Comparison of ENCODE assay signal across 8 cellular contexts in genomic region chr3:183298708-183299153, GRCh38. TPM values are rescaled to one million over a fixed set of nuclear protein-coding genes. Genes with fewer than 3 reads are reported as not detected.
DNase-seq lines count a peak whose midpoint lies in the region; FAIRE-seq and TF ChIP-seq lines count a peak whose summit lies in the region.

No MANE protein-coding gene starts in this region.

- H3K36me3 ChIP-seq in BLaER1 treated with 17β-estradiol and CSF1 and Interleukin-3, amounts not matched to agents 10 nM and 100 nM, result peaks cover 0 to 11% (median 0%) of the 10 kb centered on the region in 11 experiments; a peak in 5 of 22 replicates
- H3K36me3 ChIP-seq in astrocyte (ENCODE audit: insufficient read depth, low read length) (no peaks in the 10 kb centered on the region), uterus (no peaks in the 10 kb centered on the region)

- H3K9me3 Mint-ChIP-seq in astrocyte (ENCODE audit: unreplicated experiment), result no peaks in the 10 kb centered on the region

- no peaks in the 10 kb centered on the region for H4K20me1 ChIP-seq in BLaER1 treated with 17β-estradiol and CSF1 and Interleukin-3, amounts not matched to agents 10 nM and 100 nM
- H4K20me1 ChIP-seq in astrocyte (ENCODE audit: insufficient read depth, low read length), result no peaks in the 10 kb centered on the region

- peak overlapping the region in 8 of 11 experiments; percentile 32 to 66 (median 39); a peak in 12 of 22 replicates for H3K27ac ChIP-seq in BLaER1 treated with 17β-estradiol and CSF1 and Interleukin-3, amounts not matched to agents 10 nM and 100 nM
- peak overlapping the region; percentile 69 for H3K27ac ChIP-seq in astrocyte (ENCODE audit: low read depth, low read length)
- H3K27ac ChIP-seq in uterus, result no peak overlapping the region

- H3K9ac ChIP-seq in BLaER1 treated with 17β-estradiol and CSF1 and Interleukin-3, amounts not matched to agents 10 nM and 100 nM, result peak overlapping the region in 3 of 11 experiments; percentile 5 to 11 (median 9); a peak in 1 of 22 replicates
- peak overlapping the region; percentile 66 for H3K9ac ChIP-seq in astrocyte (ENCODE audit: low read length)

- H3K4me2 ChIP-seq in BLaER1 treated with 17β-estradiol and CSF1 and Interleukin-3, amounts not matched to agents 10 nM and 100 nM, result peak overlapping the region in 9 of 11 experiments; percentile 4 to 77 (median 59); a peak in 15 of 22 replicates
- peak overlapping the region; percentile 85 for H3K4me2 ChIP-seq in astrocyte (ENCODE audit: low read length)

- DNase-seq in NCI-H1694 (lab: John Stamatoyannopoulos, UW), result peak; percentile 88
- DNase-seq in astrocyte (ENCODE audit: low read depth), result peak; percentile 92
- peak; percentile 38 for DNase-seq in inferior parietal cortex (ENCODE audit: extremely low spot score)
- DNase-seq in uterus, result peak; percentile 31 to 56
- no peak for DNase-seq in activated gamma-delta T cell (lab: John Stamatoyannopoulos, UW)
- no peak for DNase-seq in DMS153 treated with DMSO at 0.1 percent for 48 hours (lab: John Stamatoyannopoulos, UW; ENCODE audit: unreplicated experiment)
- DNase-seq in activated naive CD4-positive, alpha-beta T cell (lab: John Stamatoyannopoulos, UW), result no peak

- intact Hi-C loops in uterus (cut with DNase I; ENCODE audit: low total_unique reads), result no loop called here

- H3K4me3 Mint-ChIP-seq in astrocyte (ENCODE audit: unreplicated experiment), result no peak overlapping the region

- H3K27me3 Mint-ChIP-seq in astrocyte (ENCODE audit: low read depth, unreplicated experiment), result no peaks in the 10 kb centered on the region

- H3K4me1 ChIP-seq in BLaER1 treated with 17β-estradiol and CSF1 and Interleukin-3, amounts not matched to agents 10 nM and 100 nM, result peaks cover 10 to 87% (median 61%) of the 10 kb centered on the region in 10 experiments; a peak in 19 of 20 replicates
- H3K4me1 ChIP-seq in astrocyte (ENCODE audit: insufficient read depth, low read length) (peaks cover 27% of the 10 kb centered on the region), uterus (no peaks in the 10 kb centered on the region)

- H2AFZ ChIP-seq in astrocyte (ENCODE audit: low read depth, low read length), result peak overlapping the region; percentile 52

- no peak for FAIRE-seq in astrocyte (lab: Jason Lieb, UNC)

- peak overlapping the region; percentile 93 for H3K27ac Mint-ChIP-seq in astrocyte (ENCODE audit: unreplicated experiment)

- peaks cover 5% of the 10 kb centered on the region for H3K36me3 Mint-ChIP-seq in astrocyte (ENCODE audit: low read depth, unreplicated experiment)

- H3K9me3 ChIP-seq in BLaER1 treated with 17β-estradiol and CSF1 and Interleukin-3, amounts not matched to agents 10 nM and 100 nM (replicated peaks in 1 of 11), result peaks cover 0 to 23% (median 0%) of the 10 kb centered on the region in 11 experiments; a peak in 6 of 22 replicates
- H3K9me3 ChIP-seq in astrocyte (ENCODE audit: insufficient read depth, low read depth, low read length) (no peaks in the 10 kb centered on the region), uterus (no peaks in the 10 kb centered on the region)

- no peaks in the 10 kb centered on the region for H3K79me2 ChIP-seq in astrocyte (ENCODE audit: insufficient read depth, low read length)

- H3K4me1 Mint-ChIP-seq in astrocyte (ENCODE audit: low read depth, unreplicated experiment), result peaks cover 37% of the 10 kb centered on the region

- no peak for TF ChIP-seq POLR2A in uterus (IDR thresholded peaks at IDR 0.05)

- H3K27me3 ChIP-seq in BLaER1 treated with 17β-estradiol and CSF1 and Interleukin-3, amounts not matched to agents 10 nM and 100 nM, result no peaks in the 10 kb centered on the region
- H3K27me3 ChIP-seq in astrocyte (ENCODE audit: insufficient read depth, low read length) (no peaks in the 10 kb centered on the region), uterus (no peaks in the 10 kb centered on the region)

- H3K4me3 ChIP-seq in BLaER1 treated with 17β-estradiol and CSF1 and Interleukin-3, amounts not matched to agents 10 nM and 100 nM, result no peak overlapping the region
- H3K4me3 ChIP-seq in astrocyte (ENCODE audit: insufficient read depth, low read depth, low read length) (peak overlapping the region; percentile 31), uterus (no peak overlapping the region)

- TF ChIP-seq CTCF in astrocyte (IDR thresholded peaks at IDR 0.05; ENCODE audit: insufficient read depth, low read depth, low read length) (no peak), uterus (IDR thresholded peaks at IDR 0.05) (no peak)

RNA-seq across cellular contexts. Expression of gene B3GNT5, which starts 45.7 kb away (rescaled TPM):
- total RNA-seq in astrocyte (15.1 and 15.8 TPM in 2 replicates), uterus (10 to 100 TPM in 1 of 4 donors, 1 to 10 TPM in 3; 3.6 to 23.1 (median 9.3) TPM)

Comparison
In these comparisons a context has a peak if more than half of its experiments do, and no peak if none do; other contexts are left out.
1. H3K27ac ChIP-seq: peak in BLaER1 treated with 17β-estradiol and CSF1 and Interleukin-3, amounts not matched to agents 10 nM and 100 nM (8 of 11) and astrocyte (single experiment); none in uterus (0 of 2).
2. DNase-seq: peak in NCI-H1694 (single experiment), astrocyte (single experiment), inferior parietal cortex (single experiment) and uterus (2 of 2); none in activated gamma-delta T cell (single experiment), DMS153 treated with DMSO at 0.1 percent for 48 hours (single experiment) and activated naive CD4-positive, alpha-beta T cell (0 of 4).